8 cellular contexts compared by ENCODE assay signal in the genomic region with DNA sequence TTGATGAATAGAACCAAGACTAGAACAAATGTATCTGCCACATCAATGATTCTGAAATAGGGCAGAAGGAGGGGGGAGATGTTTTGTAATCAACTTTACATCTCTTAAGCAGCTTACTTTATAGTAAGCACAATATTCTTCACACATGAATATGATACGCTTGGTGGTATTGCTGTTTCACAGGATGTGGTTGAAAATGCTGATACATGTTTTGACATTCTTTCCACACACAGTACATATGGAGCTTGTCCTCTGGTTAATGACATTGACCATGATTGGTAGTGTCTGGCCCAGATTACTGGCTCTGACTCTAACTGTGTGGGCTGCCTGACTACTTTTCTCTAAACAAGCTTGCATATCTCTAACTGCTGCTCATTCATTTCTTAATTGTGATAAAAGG.
DNase-seq lines count a peak whose midpoint lies in the region; ATAC-seq and TF ChIP-seq lines count a peak whose summit lies in the region.

No MANE protein-coding gene starts in this region.

- H3K9me3 ChIP-seq in SJSA1 (replicated peaks), result no peaks in the 10 kb centered on the region
- H3K9me3 ChIP-seq in transverse colon, result no peaks in the 10 kb centered on the region

- TF ChIP-seq EP300 in transverse colon (IDR thresholded peaks at IDR 0.05; ENCODE audit: low read depth), result no peak

- no peak for TF ChIP-seq CTCF in GM13977 (IDR thresholded peaks at IDR 0.05; ENCODE audit: extremely low read depth, insufficient read depth, missing control alignments)
- TF ChIP-seq CTCF in foreskin fibroblast (IDR thresholded peaks at IDR 0.05; ENCODE audit: low read depth, low read length), result no peak
- TF ChIP-seq CTCF in transverse colon (IDR thresholded peaks at IDR 0.05), result no peak

- H3K27ac ChIP-seq in SJSA1, result peak overlapping the region; percentile 24; the same call in 1 of the 2 replicates
- H3K27ac ChIP-seq in transverse colon, result peak overlapping the region; percentile 76 to 85 (median 82)

- in situ Hi-C loops in GM13977 (cut with MboI; ENCODE audit: low pct_unique_long_range_greater_than_20kb, low sequenced_read_pairs, unreplicated experiment), result no loop called here
- in situ Hi-C loops in transverse colon (cut with MboI; ENCODE audit: low pct_ligation_motif_present in 1 of 4, low pct_unique_long_range_greater_than_20kb in 1 of 4, low sequenced_read_pairs in 3 of 4), result no loop called here

- no peaks in the 10 kb centered on the region for H3K27me3 ChIP-seq in SJSA1 (replicated peaks)
- no peaks in the 10 kb centered on the region for H3K27me3 ChIP-seq in transverse colon

- WGBS in transverse colon (ENCODE audit: low coverage in 1 of 2), 2 donors, result 44 to 50% methylated on average over 1 of the region's 1 CpG

- TF ChIP-seq POLR2A in transverse colon (IDR thresholded peaks at IDR 0.05), result no peak

- peak; percentile 74 for ATAC-seq in GM21786 (IDR thresholded peaks at IDR 0.05; ENCODE audit: unreplicated experiment)

- intact Hi-C loops in transverse colon (cut with DNase I; ENCODE audit: low total_unique reads), result no loop called here

- H3K36me3 ChIP-seq in SJSA1 (peaks cover 13% of the 10 kb centered on the region), transverse colon (no peaks in the 10 kb centered on the region)

- DNase-seq in GM13977 (ENCODE audit: low spot score) (peak; percentile 28), SJSA1 (ENCODE audit: low read depth in 1 of 2, low spot score in 2 of 2) (no peak), foreskin fibroblast (peak; percentile 73 to 74), transverse colon (no peak), DMS153 (lab: John Stamatoyannopoulos, UW) (no peak), NCI-H345 (lab: John Stamatoyannopoulos, UW) (no peak), ecto neural progenitor cell (ENCODE audit: low spot score) (no peak)

- H3K4me1 ChIP-seq in SJSA1 (replicated peaks), result peaks cover 45% of the 10 kb centered on the region
- H3K4me1 ChIP-seq in transverse colon, result peaks cover 20 to 81% (median 46%) of the 10 kb centered on the region in 4 donors

- no peak overlapping the region for H3K4me3 ChIP-seq in SJSA1
- H3K4me3 ChIP-seq in foreskin fibroblast (ENCODE audit: low read depth in 1 of 2, low read length in 2 of 2), result no peak overlapping the region
- no peak overlapping the region for H3K4me3 ChIP-seq in transverse colon

Comparison
In these comparisons a context has a peak if more than half of its experiments do, and no peak if none do; other contexts are left out.
1. DNase-seq: peak in GM13977 (single experiment) and foreskin fibroblast (2 of 2); none in SJSA1 (0 of 2), transverse colon (single experiment), DMS153 (single experiment), NCI-H345 (single experiment) and ecto neural progenitor cell (single experiment).